ENCODE assay signal across 6 cellular contexts in genomic region chr12:59108516-59108915, GRCh38.
DNase-seq lines count a peak whose midpoint lies in the region; ATAC-seq and TF ChIP-seq lines count a peak whose summit lies in the region.
"Not testable (repeated sequence)": the region's sequence is repeated elsewhere in the genome, so short reads cannot be mapped to it uniquely, and the experiment has no call there.

No MANE protein-coding gene starts in this region.

- H3K27ac Mint-ChIP-seq in GM23338, neural progenitor cell: not testable (repeated sequence)

- H3F3A ChIP-seq in GM23338 (replicated peaks; ENCODE audit: low read depth); neural progenitor cell (ENCODE audit: low read depth): not testable (repeated sequence)

- H3K18ac ChIP-seq in mesendoderm (ENCODE audit: low read length): not testable (repeated sequence)

- not testable (repeated sequence) for H3K27ac ChIP-seq in GM23338 (ENCODE audit: low read depth); mesendoderm (ENCODE audit: low read depth, low read length); neural progenitor cell

- H3K79me2 ChIP-seq in GM23338 (replicated peaks; ENCODE audit: insufficient read depth); mesendoderm (ENCODE audit: control insufficient read depth, insufficient read depth, low read length); neural progenitor cell (ENCODE audit: low read depth): not testable (repeated sequence)

- not testable (repeated sequence) for H3K9me3 Mint-ChIP-seq in GM23338, neural progenitor cell

- H3K23ac ChIP-seq in mesendoderm (ENCODE audit: low read length): not testable (repeated sequence)

- H4K5ac ChIP-seq in mesendoderm (ENCODE audit: low read length): not testable (repeated sequence)

- not testable (repeated sequence) for H3K4me1 ChIP-seq in GM23338 (ENCODE audit: insufficient read depth); mesendoderm (ENCODE audit: control insufficient read depth, low read depth, low read length); neural progenitor cell

- not testable (repeated sequence) for H2AK5ac ChIP-seq in mesendoderm (ENCODE audit: low read length)

- H4K20me1 ChIP-seq in GM23338 (replicated peaks; ENCODE audit: insufficient read depth); neural progenitor cell (ENCODE audit: low read depth): not testable (repeated sequence)

- not testable (repeated sequence) for H2BK15ac ChIP-seq in mesendoderm (replicated peaks; ENCODE audit: low read depth)

- H2AFZ ChIP-seq in GM23338: peak overlapping the region; percentile 52; the same call in 1 of the 2 replicates
- H2AFZ ChIP-seq in neural progenitor cell (replicated peaks): peak overlapping the region; percentile 34

- H3K9me2 ChIP-seq in GM23338 (ENCODE audit: insufficient read depth): not testable (repeated sequence)

- not testable (repeated sequence) for H2BK5ac ChIP-seq in mesendoderm (ENCODE audit: low read length)

- H3K4me2 ChIP-seq in GM23338; mesendoderm (ENCODE audit: low read length): not testable (repeated sequence)
- H3K4me2 ChIP-seq in neural progenitor cell: peak overlapping the region; percentile 31

- not testable (repeated sequence) for H4K8ac ChIP-seq in mesendoderm (ENCODE audit: low read depth, low read length)

- WGBS in mesendoderm (ENCODE audit: extremely low coverage, insufficient coverage, low lambda C conversion rate): no CpG with 5 or more reads among the region's 8 CpGs

- not testable (repeated sequence) for H3K4ac ChIP-seq in mesendoderm (ENCODE audit: low read depth, low read length)

- H3K27me3 ChIP-seq in GM23338 (ENCODE audit: insufficient read depth); mesendoderm (ENCODE audit: insufficient read depth, low read length, poor library complexity); neural progenitor cell: not testable (repeated sequence)

- not testable (repeated sequence) for H3K27me3 Mint-ChIP-seq in GM23338 (ENCODE audit: insufficient read depth, low read depth, poor library complexity); neural progenitor cell (ENCODE audit: insufficient read depth, low read depth)

- H3K79me1 ChIP-seq in mesendoderm (ENCODE audit: low read length): not testable (repeated sequence)

- ATAC-seq in GM23338: not testable (repeated sequence)

- H3K4me1 Mint-ChIP-seq in GM23338, neural progenitor cell: not testable (repeated sequence)

- not testable (repeated sequence) for H3K4me3 ChIP-seq in GM23338; mesendoderm (ENCODE audit: low read length); neural progenitor cell

- H2BK120ac ChIP-seq in mesendoderm (ENCODE audit: low read depth, low read length): not testable (repeated sequence)

- H3K36me3 Mint-ChIP-seq in GM23338 (ENCODE audit: low read depth); neural progenitor cell: not testable (repeated sequence)

- not testable (repeated sequence) for H3K56ac ChIP-seq in mesendoderm (ENCODE audit: low read length)

- not testable (repeated sequence) for H3K4me3 Mint-ChIP-seq in GM23338, neural progenitor cell

- not testable (repeated sequence) for TF ChIP-seq CTCF in GM23338 (conservative IDR thresholded peaks at IDR 0.05; ENCODE audit: low read depth in 2 of 2); neural progenitor cell (IDR thresholded peaks at IDR 0.05)

- H3K9ac ChIP-seq in mesendoderm (ENCODE audit: low read length); neural progenitor cell: not testable (repeated sequence)

- peak; percentile 50 for DNase-seq in ELF-1 (ENCODE audit: low read depth, low spot score)
- DNase-seq in GM23338 (ENCODE audit: low spot score): not testable (repeated sequence)
- peak; percentile 0 to 61 for DNase-seq in NCI-H524 (lab: John Stamatoyannopoulos, UW)
- peak; percentile 55 for DNase-seq in NCI-H82 (lab: John Stamatoyannopoulos, UW)
- peak; percentile 67 for DNase-seq in mesendoderm
- DNase-seq in neural progenitor cell (ENCODE audit: low spot score): peak; percentile 21

- H3K36me3 ChIP-seq in GM23338 (ENCODE audit: insufficient read depth); mesendoderm (ENCODE audit: control insufficient read depth, insufficient read depth, low read length); neural progenitor cell: not testable (repeated sequence)

- not testable (repeated sequence) for H3K9me3 ChIP-seq in neural progenitor cell (ENCODE audit: low read depth)
